In genomic region chr3:28677581-28677980, GRCh38 we compare ENCODE assay signal across 23 cellular contexts.
"Had no signal": no experiment of that assay in that cellular context is flagged by ENCODE, and none has a peak within 500 bp of the region (broad histone marks: within the 10 kb centered on the region; RNA-seq: fewer than 3 reads in every experiment).

No MANE protein-coding gene starts in this region.

- H3K27ac ChIP-seq: body of pancreas, psoas muscle, VCaP had no signal

- H3K27ac Mint-ChIP-seq: activated CD4-positive, alpha-beta T cell treated with anti-CD3 and anti-CD28 coated beads, Interleukin-2, amount 10 ng/mL, durations not matched to agents 24 days and 14 days; activated CD8-positive, alpha-beta memory T cell treated with anti-CD3 and anti-CD28 coated beads, Interleukin-2, amount 10 ng/mL, durations not matched to agents 7 days and 5 days; activated CD8-positive, alpha-beta T cell treated with anti-CD3 and anti-CD28 coated beads for 36 hours; activated naive CD8-positive, alpha-beta T cell treated with anti-CD3 and anti-CD28 coated beads, Interleukin-2, amount 50 U/mL, for 24 hours; activated T-helper 1 cell treated with anti-CD3 and anti-CD28 coated beads, Interleukin-12 subunit alpha, Interleukin-12 subunit beta, Interleukin-2, Interleukin-4 antibody, amounts not matched to agents 30 ng/mL and 10 ng/mL and 1 ng/mL, durations not matched to agents 14 hours and 24 hours and 36 hours; dendritic cell treated with granulocyte-macrophage colony-stimulating factor and Interleukin-4, amounts not matched to agents 40 ng/mL and 50 ng/mL, for 4 days; natural killer cell; stimulated activated effector memory CD8-positive, alpha-beta T cell treated with anti-CD3 and anti-CD28 coated beads, Interleukin-12 subunit alpha, Interleukin-12 subunit beta, amount 100 ng/mL, for 72 hours; stimulated activated naive CD8-positive, alpha-beta T cell treated with anti-CD3 and anti-CD28 coated beads, Interleukin-15, amount 100 ng/mL, for 72 hours; T-helper 2 cell treated with Interferon-gamma antibody and Interleukin-4, amounts not matched to agents 5 μg/mL and 100 μg/mL, for 36 hours; type B pancreatic cell had no signal

- H3K27me3 Mint-ChIP-seq: activated CD8-positive, alpha-beta memory T cell treated with anti-CD3 and anti-CD28 coated beads, Interleukin-2, amount 10 ng/mL, durations not matched to agents 7 days and 5 days; activated naive CD8-positive, alpha-beta T cell treated with anti-CD3 and anti-CD28 coated beads, Interleukin-2, amount 50 U/mL, for 24 hours; dendritic cell treated with granulocyte-macrophage colony-stimulating factor and Interleukin-4, amounts not matched to agents 40 ng/mL and 50 ng/mL, for 4 days; stimulated activated naive CD8-positive, alpha-beta T cell treated with anti-CD3 and anti-CD28 coated beads, Interleukin-15, amount 100 ng/mL, for 72 hours; type B pancreatic cell had no signal

- H3K9me3 ChIP-seq: body of pancreas, psoas muscle had no signal

- H3K27me3 ChIP-seq: body of pancreas had no signal

- H3K36me3 Mint-ChIP-seq: activated CD8-positive, alpha-beta memory T cell treated with anti-CD3 and anti-CD28 coated beads, Interleukin-2, amount 10 ng/mL, durations not matched to agents 7 days and 5 days; natural killer cell; stimulated activated effector memory CD8-positive, alpha-beta T cell treated with anti-CD3 and anti-CD28 coated beads, Interleukin-12 subunit alpha, Interleukin-12 subunit beta, amount 100 ng/mL, for 72 hours; type B pancreatic cell had no signal

- DNase-seq: activated CD4-positive, alpha-beta T cell treated with anti-CD3 and anti-CD28 coated beads, Interleukin-2, amount 10 ng/mL, durations not matched to agents 24 days and 14 days; activated CD8-positive, alpha-beta memory T cell treated with anti-CD3 and anti-CD28 coated beads, Interleukin-2, amount 10 ng/mL, durations not matched to agents 7 days and 5 days; activated CD8-positive, alpha-beta T cell treated with anti-CD3 and anti-CD28 coated beads for 36 hours; activated gamma-delta T cell; activated naive CD4-positive, alpha-beta T cell treated with anti-CD3 and anti-CD28 coated beads, Interleukin-2, amount 50 U/mL, for 16 hours; activated naive CD8-positive, alpha-beta T cell treated with anti-CD3 and anti-CD28 coated beads, Interleukin-2, amount 50 U/mL, for 24 hours; effector CD4-positive, alpha-beta T cell; midbrain; natural killer cell; stimulated activated CD4-positive, alpha-beta T cell treated with anti-CD3 and anti-CD28 coated beads, Interleukin-1b, Interleukin-23, amount 100 ng/mL, for 48 hours; stimulated activated naive CD8-positive, alpha-beta T cell treated with anti-CD3 and anti-CD28 coated beads, Interleukin-15, amount 100 ng/mL, for 72 hours had no signal

- H3K4me3 Mint-ChIP-seq: activated CD4-positive, alpha-beta T cell treated with anti-CD3 and anti-CD28 coated beads, Interleukin-2, amount 10 ng/mL, durations not matched to agents 24 days and 14 days; activated CD8-positive, alpha-beta memory T cell treated with anti-CD3 and anti-CD28 coated beads, Interleukin-2, amount 10 ng/mL, durations not matched to agents 7 days and 5 days; activated CD8-positive, alpha-beta T cell treated with anti-CD3 and anti-CD28 coated beads for 36 hours; activated naive CD8-positive, alpha-beta T cell treated with anti-CD3 and anti-CD28 coated beads, Interleukin-2, amount 50 U/mL, for 24 hours; activated T-helper 1 cell treated with anti-CD3 and anti-CD28 coated beads, Interleukin-12 subunit alpha, Interleukin-12 subunit beta, Interleukin-2, Interleukin-4 antibody, amounts not matched to agents 30 ng/mL and 10 ng/mL and 1 ng/mL, durations not matched to agents 14 hours and 24 hours and 36 hours; dendritic cell treated with granulocyte-macrophage colony-stimulating factor and Interleukin-4, amounts not matched to agents 40 ng/mL and 50 ng/mL, for 4 days; natural killer cell; stimulated activated effector memory CD8-positive, alpha-beta T cell treated with anti-CD3 and anti-CD28 coated beads, Interleukin-12 subunit alpha, Interleukin-12 subunit beta, amount 100 ng/mL, for 72 hours; stimulated activated naive CD8-positive, alpha-beta T cell treated with anti-CD3 and anti-CD28 coated beads, Interleukin-15, amount 100 ng/mL, for 72 hours; T-helper 2 cell treated with Interferon-gamma antibody and Interleukin-4, amounts not matched to agents 5 μg/mL and 100 μg/mL, for 36 hours; type B pancreatic cell had no signal

- H3K4me1 Mint-ChIP-seq: activated CD4-positive, alpha-beta T cell treated with anti-CD3 and anti-CD28 coated beads, Interleukin-2, amount 10 ng/mL, durations not matched to agents 24 days and 14 days; activated CD8-positive, alpha-beta memory T cell treated with anti-CD3 and anti-CD28 coated beads, Interleukin-2, amount 10 ng/mL, durations not matched to agents 7 days and 5 days; activated naive CD8-positive, alpha-beta T cell treated with anti-CD3 and anti-CD28 coated beads, Interleukin-2, amount 50 U/mL, for 24 hours; natural killer cell; stimulated activated effector memory CD8-positive, alpha-beta T cell treated with anti-CD3 and anti-CD28 coated beads, Interleukin-12 subunit alpha, Interleukin-12 subunit beta, amount 100 ng/mL, for 72 hours; stimulated activated naive CD8-positive, alpha-beta T cell treated with anti-CD3 and anti-CD28 coated beads, Interleukin-15, amount 100 ng/mL, for 72 hours had no signal

- H3K9me3 Mint-ChIP-seq: dendritic cell treated with granulocyte-macrophage colony-stimulating factor and Interleukin-4, amounts not matched to agents 40 ng/mL and 50 ng/mL, for 4 days; stimulated activated effector memory CD8-positive, alpha-beta T cell treated with anti-CD3 and anti-CD28 coated beads, Interleukin-12 subunit alpha, Interleukin-12 subunit beta, amount 100 ng/mL, for 72 hours; T-helper 2 cell treated with Interferon-gamma antibody and Interleukin-4, amounts not matched to agents 5 μg/mL and 100 μg/mL, for 36 hours had no signal

- H3K4me3 ChIP-seq: body of pancreas, psoas muscle had no signal

- ATAC-seq: activated CD4-positive, CD25-positive, alpha-beta regulatory T cell treated with anti-CD3 and anti-CD28 coated beads, Interleukin-2, amount 50 U/mL, for 24 hours; activated CD8-positive, alpha-beta memory T cell treated with anti-CD3 and anti-CD28 coated beads, Interleukin-2, amount 10 ng/mL, durations not matched to agents 7 days and 5 days; activated CD8-positive, alpha-beta T cell treated with anti-CD3 and anti-CD28 coated beads for 36 hours; activated naive CD8-positive, alpha-beta T cell treated with anti-CD3 and anti-CD28 coated beads, Interleukin-2, amount 50 U/mL, for 24 hours; body of pancreas; left lobe of liver; natural killer cell; right cardiac atrium; SK-N-SH treated with all-trans-retinoic acid at 6 μM for 48 hours; stimulated activated effector memory CD8-positive, alpha-beta T cell treated with anti-CD3 and anti-CD28 coated beads, Interleukin-12 subunit alpha, Interleukin-12 subunit beta, amount 100 ng/mL, for 72 hours; stimulated activated naive CD8-positive, alpha-beta T cell treated with anti-CD3 and anti-CD28 coated beads, Interleukin-15, amount 100 ng/mL, for 72 hours had no signal
